ENCODE assay signal across 8 cellular contexts in genomic region chr1:144412068-144412471, GRCh38. TPM values are rescaled to one million over a fixed set of nuclear protein-coding genes. Genes with fewer than 3 reads are reported as not detected.
DNase-seq lines count a peak whose midpoint lies in the region; TF ChIP-seq lines count a peak whose summit lies in the region.
"Not testable (repeated sequence)": the region's sequence is repeated elsewhere in the genome, so short reads cannot be mapped to it uniquely, and the experiment has no call there.

No MANE protein-coding gene starts in this region.

- not testable (repeated sequence) for H3K9me3 Mint-ChIP-seq in nephron progenitor cell

- H3K4me1 Mint-ChIP-seq in nephron progenitor cell = not testable (repeated sequence)

- not testable (repeated sequence) for H3K36me3 Mint-ChIP-seq in nephron progenitor cell (ENCODE audit: low read depth)

- H3K27ac ChIP-seq in SJSA1 = peak overlapping the region; percentile 82

- H3K27ac Mint-ChIP-seq in nephron progenitor cell = peak overlapping the region; percentile 100

- H3K27me3 ChIP-seq in SJSA1 (replicated peaks) = not testable (repeated sequence)

- not testable (repeated sequence) for H3K9me3 ChIP-seq in SJSA1 (replicated peaks)

- not testable (repeated sequence) for H3K36me3 ChIP-seq in SJSA1

- peak overlapping the region; percentile 87 for H3K4me3 Mint-ChIP-seq in nephron progenitor cell

- not testable (repeated sequence) for H3K4me1 ChIP-seq in SJSA1 (replicated peaks)

- DNase-seq in DMS79 (lab: John Stamatoyannopoulos, UW) = peak; percentile 69
- DNase-seq in HFF-Myc (ENCODE audit: extremely low read depth, low read depth) = peak; percentile 43
- DNase-seq in NCI-H1092 (lab: John Stamatoyannopoulos, UW) = peak; percentile 79
- DNase-seq in SJSA1 (ENCODE audit: low read depth in 1 of 2, low spot score in 2 of 2) = peak; percentile 72 to 91
- DNase-seq in activated effector memory CD4-positive, alpha-beta T cell treated with anti-CD3 and anti-CD28 coated beads, Interleukin-2, amount 50 U/mL, for 16 hours = peak; percentile 92
- DNase-seq in fibroblast of mammary gland (ENCODE audit: low read depth) = peak; percentile 85
- peak; percentile 64 for DNase-seq in nephron progenitor cell
- DNase-seq in stimulated activated CD8-positive, alpha-beta memory T cell treated with anti-CD3 and anti-CD28 coated beads, Interleukin-4, amount 100 ng/mL, for 24 hours (ENCODE audit: low read depth) = peak; percentile 56

- not testable (repeated sequence) for H3K4me3 ChIP-seq in HFF-Myc (replicated peaks; ENCODE audit: low read depth, low read length); SJSA1; fibroblast of mammary gland (ENCODE audit: control insufficient read depth, low read depth, low read length)

- H3K27me3 Mint-ChIP-seq in nephron progenitor cell (ENCODE audit: low read depth, poor library complexity) = not testable (repeated sequence)

- TF ChIP-seq CTCF in HFF-Myc (IDR thresholded peaks at IDR 0.05; ENCODE audit: low read depth, low read length, missing control alignments); fibroblast of mammary gland (conservative IDR thresholded peaks at IDR 0.05; ENCODE audit: control insufficient read depth, insufficient read depth, low read depth, low read length); nephron progenitor cell (IDR thresholded peaks at IDR 0.05): not testable (repeated sequence)

RNA-seq across cellular contexts. Expression of gene PPIAL4E, which starts 38.6 kb away (rescaled TPM):
- not detected in 2 replicates for total RNA-seq in SJSA1 (2014; rRNA removed; shearing (Covaris generic))

RNA-seq across cellular contexts. Expression of gene NBPF15, which starts 49.4 kb away (rescaled TPM):
- 24.6 and 30.1 TPM in 2 replicates for total RNA-seq in SJSA1 (2014; rRNA removed; shearing (Covaris generic))
